12 cellular contexts compared by ENCODE assay signal in the genomic region with DNA sequence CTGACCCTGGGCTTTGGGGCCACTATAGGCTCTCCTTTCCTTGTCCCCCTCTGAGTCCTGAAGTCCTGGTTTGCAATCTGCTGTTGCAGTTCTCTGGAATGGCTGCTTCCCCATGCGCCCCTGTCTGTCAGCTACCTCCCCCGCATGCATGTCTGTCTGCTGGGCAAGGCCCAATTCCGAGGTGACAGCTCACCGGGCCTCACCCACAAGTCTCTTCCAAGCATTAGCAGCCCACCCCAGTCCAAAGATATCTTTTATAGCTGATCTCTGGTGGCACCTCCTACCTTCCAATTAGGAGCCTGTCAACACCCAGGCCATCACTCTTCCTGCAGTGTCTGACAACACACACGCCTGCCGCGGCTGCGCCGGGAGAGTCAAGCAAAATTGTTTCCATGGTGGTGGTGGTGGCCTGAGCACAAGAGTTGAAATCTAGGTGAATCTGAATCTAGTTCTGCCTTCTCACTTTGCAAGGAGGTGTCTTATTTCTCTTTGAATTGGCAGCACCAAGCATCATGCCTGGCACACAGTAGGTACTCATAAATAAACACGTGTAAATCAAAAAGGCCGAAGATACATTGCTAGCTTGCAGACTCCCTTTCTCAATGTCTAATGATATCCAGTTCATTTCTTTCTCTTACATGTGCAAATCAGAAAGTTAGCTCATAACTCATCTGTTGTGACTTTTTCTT. TPM values are rescaled to one million over a fixed set of nuclear protein-coding genes. Genes with fewer than 3 reads are reported as not detected.
DNase-seq lines count a peak whose midpoint lies in the region; ATAC-seq, FAIRE-seq and TF ChIP-seq lines count a peak whose summit lies in the region.
"Had no signal": no experiment of that assay in that cellular context is flagged by ENCODE, and none has a peak within 500 bp of the region (broad histone marks: within the 10 kb centered on the region; RNA-seq: fewer than 3 reads in every experiment).

No MANE protein-coding gene starts in this region.

- H3K27me3 ChIP-seq in astrocyte (ENCODE audit: insufficient read depth, low read length) (no peaks in the 10 kb centered on the region), adrenal gland (no peaks in the 10 kb centered on the region)

- no peak for TF ChIP-seq POLR2A in adrenal gland (IDR thresholded peaks at IDR 0.05)

- no peak overlapping the region for H3K4me3 ChIP-seq in astrocyte (ENCODE audit: insufficient read depth, low read depth, low read length)
- no peak overlapping the region for H3K4me3 ChIP-seq in adrenal gland

- ATAC-seq in stimulated activated naive B cell treated with anti-CD40 and anti-IgM and Interleukin-4, amounts not matched to agents 10 μg/mL and 1 μg/mL and 100 μg/mL, for 72 hours (replicated peaks): no peak
- no peak for ATAC-seq in GM19023 (IDR thresholded peaks at IDR 0.05; ENCODE audit: unreplicated experiment)

- peaks cover 89% of the 10 kb centered on the region for H3K27me3 Mint-ChIP-seq in activated T-cell treated with anti-CD3 and anti-CD28 coated beads, Interleukin-2, amount 50 U/mL, for 24 hours
- peaks cover 10% of the 10 kb centered on the region for H3K27me3 Mint-ChIP-seq in astrocyte (ENCODE audit: low read depth, unreplicated experiment)
- H3K27me3 Mint-ChIP-seq in stimulated activated naive B cell treated with anti-CD40 and anti-IgM and Interleukin-4, amounts not matched to agents 10 μg/mL and 1 μg/mL and 100 μg/mL, for 72 hours: no peaks in the 10 kb centered on the region

- H3K9me3 ChIP-seq in astrocyte (ENCODE audit: insufficient read depth, low read depth, low read length): no peaks in the 10 kb centered on the region
- no peaks in the 10 kb centered on the region for H3K9me3 ChIP-seq in adrenal gland (replicated peaks in 1 of 3)

- no peaks in the 10 kb centered on the region for H3K79me2 ChIP-seq in astrocyte (ENCODE audit: insufficient read depth, low read length)

- no peak for FAIRE-seq in astrocyte (lab: Jason Lieb, UNC)
- FAIRE-seq: keratinocyte had no signal

- no peak for TF ChIP-seq CTCF in astrocyte (IDR thresholded peaks at IDR 0.05; ENCODE audit: insufficient read depth, low read depth, low read length)
- no peak for TF ChIP-seq CTCF in adrenal gland (IDR thresholded peaks at IDR 0.05)

- H3K4me1 Mint-ChIP-seq in activated T-cell treated with anti-CD3 and anti-CD28 coated beads, Interleukin-2, amount 50 U/mL, for 24 hours (ENCODE audit: low read depth): peaks cover 46% of the 10 kb centered on the region
- peaks cover 35% of the 10 kb centered on the region for H3K4me1 Mint-ChIP-seq in astrocyte (ENCODE audit: low read depth, unreplicated experiment)
- peaks cover 44 to 65% of the 10 kb centered on the region in 2 donors for H3K4me1 Mint-ChIP-seq in stimulated activated naive B cell treated with anti-CD40 and anti-IgM and Interleukin-4, amounts not matched to agents 10 μg/mL and 1 μg/mL and 100 μg/mL, for 72 hours

- H3K36me3 ChIP-seq in astrocyte (ENCODE audit: insufficient read depth, low read length) (no peaks in the 10 kb centered on the region), adrenal gland (replicated peaks in 1 of 2) (no peaks in the 10 kb centered on the region)

- peak overlapping the region; percentile 79 for H3K27ac Mint-ChIP-seq in activated T-cell treated with anti-CD3 and anti-CD28 coated beads, Interleukin-2, amount 50 U/mL, for 24 hours
- H3K27ac Mint-ChIP-seq in astrocyte (ENCODE audit: unreplicated experiment): peak overlapping the region; percentile 61
- H3K27ac Mint-ChIP-seq in stimulated activated naive B cell treated with anti-CD40 and anti-IgM and Interleukin-4, amounts not matched to agents 10 μg/mL and 1 μg/mL and 100 μg/mL, for 72 hours: peak overlapping the region; percentile 97

- H3K4me2 ChIP-seq in astrocyte (ENCODE audit: low read length): no peak overlapping the region

- no peaks in the 10 kb centered on the region for H3K36me3 Mint-ChIP-seq in activated T-cell treated with anti-CD3 and anti-CD28 coated beads, Interleukin-2, amount 50 U/mL, for 24 hours (ENCODE audit: low read depth)
- no peaks in the 10 kb centered on the region for H3K36me3 Mint-ChIP-seq in astrocyte (ENCODE audit: low read depth, unreplicated experiment)
- H3K36me3 Mint-ChIP-seq in stimulated activated naive B cell treated with anti-CD40 and anti-IgM and Interleukin-4, amounts not matched to agents 10 μg/mL and 1 μg/mL and 100 μg/mL, for 72 hours: no peaks in the 10 kb centered on the region

- WGBS in adrenal gland, 4 donors: 64 to 75% (median 71%) methylated on average over 11 of the region's 11 CpGs

- peaks cover 12% of the 10 kb centered on the region for H3K4me1 ChIP-seq in astrocyte (ENCODE audit: insufficient read depth, low read length)
- H3K4me1 ChIP-seq in adrenal gland (replicated peaks in 1 of 2): peaks cover 3 to 10% of the 10 kb centered on the region in 2 donors

- peaks cover 5% of the 10 kb centered on the region for H3K9me3 Mint-ChIP-seq in activated T-cell treated with anti-CD3 and anti-CD28 coated beads, Interleukin-2, amount 50 U/mL, for 24 hours
- H3K9me3 Mint-ChIP-seq in astrocyte (ENCODE audit: unreplicated experiment): peaks cover 2% of the 10 kb centered on the region
- no peaks in the 10 kb centered on the region for H3K9me3 Mint-ChIP-seq in stimulated activated naive B cell treated with anti-CD40 and anti-IgM and Interleukin-4, amounts not matched to agents 10 μg/mL and 1 μg/mL and 100 μg/mL, for 72 hours

- peak overlapping the region; percentile 40 for H3K4me3 Mint-ChIP-seq in activated T-cell treated with anti-CD3 and anti-CD28 coated beads, Interleukin-2, amount 50 U/mL, for 24 hours
- H3K4me3 Mint-ChIP-seq in astrocyte (ENCODE audit: unreplicated experiment): no peak overlapping the region
- H3K4me3 Mint-ChIP-seq in stimulated activated naive B cell treated with anti-CD40 and anti-IgM and Interleukin-4, amounts not matched to agents 10 μg/mL and 1 μg/mL and 100 μg/mL, for 72 hours: peak overlapping the region; percentile 85 to 93

- H4K20me1 ChIP-seq in astrocyte (ENCODE audit: insufficient read depth, low read length): no peaks in the 10 kb centered on the region

- intact Hi-C loops in adrenal gland (cut with DNase I): no loop called here

- no peak for DNase-seq in activated T-cell treated with anti-CD3 and anti-CD28 coated beads, Interleukin-2, amount 50 U/mL, for 24 hours
- no peak for DNase-seq in activated T-cell treated with anti-CD3 and anti-CD28 coated beads, Interleukin-2, amount 50 U/mL, for 48 hours
- DNase-seq in NOMO-1 (lab: John Stamatoyannopoulos, UW; ENCODE audit: unreplicated experiment in 2 of 2) (peak; percentile 32 to 59), astrocyte (ENCODE audit: low read depth) (no peak), NCI-H345 treated with DMSO at 0.1 percent for 48 hours (lab: John Stamatoyannopoulos, UW; ENCODE audit: unreplicated experiment) (no peak), adrenal gland (no peak)
- DNase-seq in stimulated activated naive B cell treated with anti-CD40 and anti-IgM and Interleukin-4, amounts not matched to agents 10 μg/mL and 1 μg/mL and 100 μg/mL, for 72 hours: no peak
- DNase-seq: cortex of kidney, HCEC 1CT, NCI-H526 treated with DMSO at 0.1 percent for 48 hours had no signal

- H3K27ac ChIP-seq in astrocyte (ENCODE audit: low read depth, low read length) (no peak overlapping the region), adrenal gland (peak overlapping the region in 1 of 5 donors; percentile 75)

- no peak overlapping the region for H2AFZ ChIP-seq in astrocyte (ENCODE audit: low read depth, low read length)

- H3K9ac ChIP-seq in astrocyte (ENCODE audit: low read length): no peak overlapping the region

RNA-seq across cellular contexts. Expression of gene LMO2, which starts 1.2 kb away (rescaled TPM):
- total RNA-seq in astrocyte (0.67 and 1.8 TPM in 2 replicates), adrenal gland (10 to 100 TPM; 12.4 to 32.9 (median 27.4) TPM)
- 10 to 100 TPM; 14.4 to 38.1 (median 32.7) TPM for polyA plus RNA-seq in adrenal gland

Comparison
In these comparisons a context has a peak if more than half of its experiments do, and no peak if none do; other contexts are left out.
1. DNase-seq: peak in NOMO-1 (2 of 2); none in activated T-cell treated with anti-CD3 and anti-CD28 coated beads, Interleukin-2, amount 50 U/mL, for 24 hours (single experiment), activated T-cell treated with anti-CD3 and anti-CD28 coated beads, Interleukin-2, amount 50 U/mL, for 48 hours (0 of 2), astrocyte (single experiment), stimulated activated naive B cell treated with anti-CD40 and anti-IgM and Interleukin-4, amounts not matched to agents 10 μg/mL and 1 μg/mL and 100 μg/mL, for 72 hours (single experiment), NCI-H345 treated with DMSO at 0.1 percent for 48 hours (single experiment) and adrenal gland (0 of 7).
2. Peak in every context shown above with its lines, with median percentiles within 50 percentile points of each other: H3K27ac Mint-ChIP-seq.